1 cellular context compared by ENCODE assay signal in genomic region chr4:121380448-121381147, GRCh38.
TF ChIP-seq lines count a peak whose summit lies in the region.

QRFPR (minus strand) TSS chr4:121381018; CDS start chr4:121380647, 371 bp downstream.

TF ChIP-seq in HEK293, 187 proteins besides CTCF, POLR2A, EP300 and RAD21 (continued from another document and continues in another):
- TF ChIP-seq ZNF426 (tag by site-specific recombination; IDR thresholded peaks at IDR 0.05): no peak
- TF ChIP-seq, protein P1, sequence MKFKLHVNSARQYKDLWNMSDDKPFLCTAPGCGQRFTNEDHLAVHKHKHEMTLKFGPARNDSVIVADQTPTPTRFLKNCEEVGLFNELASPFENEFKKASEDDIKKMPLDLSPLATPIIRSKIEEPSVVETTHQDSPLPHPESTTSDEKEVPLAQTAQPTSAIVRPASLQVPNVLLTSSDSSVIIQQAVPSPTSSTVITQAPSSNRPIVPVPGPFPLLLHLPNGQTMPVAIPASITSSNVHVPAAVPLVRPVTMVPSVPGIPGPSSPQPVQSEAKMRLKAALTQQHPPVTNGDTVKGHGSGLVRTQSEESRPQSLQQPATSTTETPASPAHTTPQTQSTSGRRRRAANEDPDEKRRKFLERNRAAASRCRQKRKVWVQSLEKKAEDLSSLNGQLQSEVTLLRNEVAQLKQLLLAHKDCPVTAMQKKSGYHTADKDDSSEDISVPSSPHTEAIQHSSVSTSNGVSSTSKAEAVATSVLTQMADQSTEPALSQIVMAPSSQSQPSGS (tag by site-specific recombination; IDR thresholded peaks at IDR 0.05; ENCODE audit: low read depth): no peak
- TF ChIP-seq ZNF404 (tag by site-specific recombination; IDR thresholded peaks at IDR 0.05): no peak
- TF ChIP-seq TCF7L2 (IDR thresholded peaks at IDR 0.05; ENCODE audit: borderline replicate concordance, low read depth, low read length): no peak
- TF ChIP-seq ZNF292 (tag by site-specific recombination; IDR thresholded peaks at IDR 0.05; ENCODE audit: borderline replicate concordance, low read depth): no peak
- peak; percentile 62 for TF ChIP-seq KLF1 (tag by site-specific recombination; IDR thresholded peaks at IDR 0.05)
- TF ChIP-seq ZNF747 (tag by site-specific recombination; IDR thresholded peaks at IDR 0.05): no peak
- no peak for TF ChIP-seq ZSCAN16 (tag by site-specific recombination; IDR thresholded peaks at IDR 0.05)
- no peak for TF ChIP-seq ZNF654 (tag by site-specific recombination; IDR thresholded peaks at IDR 0.05; ENCODE audit: low read depth)
- TF ChIP-seq IKZF3 (tag by site-specific recombination; IDR thresholded peaks at IDR 0.05): no peak
- no peak for TF ChIP-seq ZNF239 (tag by site-specific recombination; IDR thresholded peaks at IDR 0.05)
- TF ChIP-seq, protein P2, sequence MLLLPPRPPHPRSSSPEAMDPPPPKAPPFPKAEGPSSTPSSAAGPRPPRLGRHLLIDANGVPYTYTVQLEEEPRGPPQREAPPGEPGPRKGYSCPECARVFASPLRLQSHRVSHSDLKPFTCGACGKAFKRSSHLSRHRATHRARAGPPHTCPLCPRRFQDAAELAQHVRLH (tag by site-specific recombination; IDR thresholded peaks at IDR 0.05): no peak
- TF ChIP-seq ZNF621 (tag by site-specific recombination; IDR thresholded peaks at IDR 0.05): no peak
- no peak for TF ChIP-seq ZNF146 (tag by site-specific recombination; IDR thresholded peaks at IDR 0.05)
- TF ChIP-seq, protein P3, sequence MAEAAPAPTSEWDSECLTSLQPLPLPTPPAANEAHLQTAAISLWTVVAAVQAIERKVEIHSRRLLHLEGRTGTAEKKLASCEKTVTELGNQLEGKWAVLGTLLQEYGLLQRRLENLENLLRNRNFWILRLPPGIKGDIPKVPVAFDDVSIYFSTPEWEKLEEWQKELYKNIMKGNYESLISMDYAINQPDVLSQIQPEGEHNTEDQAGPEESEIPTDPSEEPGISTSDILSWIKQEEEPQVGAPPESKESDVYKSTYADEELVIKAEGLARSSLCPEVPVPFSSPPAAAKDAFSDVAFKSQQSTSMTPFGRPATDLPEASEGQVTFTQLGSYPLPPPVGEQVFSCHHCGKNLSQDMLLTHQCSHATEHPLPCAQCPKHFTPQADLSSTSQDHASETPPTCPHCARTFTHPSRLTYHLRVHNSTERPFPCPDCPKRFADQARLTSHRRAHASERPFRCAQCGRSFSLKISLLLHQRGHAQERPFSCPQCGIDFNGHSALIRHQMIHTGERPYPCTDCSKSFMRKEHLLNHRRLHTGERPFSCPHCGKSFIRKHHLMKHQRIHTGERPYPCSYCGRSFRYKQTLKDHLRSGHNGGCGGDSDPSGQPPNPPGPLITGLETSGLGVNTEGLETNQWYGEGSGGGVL (tag by site-specific recombination; IDR thresholded peaks at IDR 0.05): peak; percentile 52; the same call in 1 of the 2 replicates
- TF ChIP-seq BCL11B (tag by site-specific recombination; IDR thresholded peaks at IDR 0.05; ENCODE audit: low read depth): no peak
- no peak for TF ChIP-seq WT1 (tag by site-specific recombination; IDR thresholded peaks at IDR 0.05)
- TF ChIP-seq, protein P4, sequence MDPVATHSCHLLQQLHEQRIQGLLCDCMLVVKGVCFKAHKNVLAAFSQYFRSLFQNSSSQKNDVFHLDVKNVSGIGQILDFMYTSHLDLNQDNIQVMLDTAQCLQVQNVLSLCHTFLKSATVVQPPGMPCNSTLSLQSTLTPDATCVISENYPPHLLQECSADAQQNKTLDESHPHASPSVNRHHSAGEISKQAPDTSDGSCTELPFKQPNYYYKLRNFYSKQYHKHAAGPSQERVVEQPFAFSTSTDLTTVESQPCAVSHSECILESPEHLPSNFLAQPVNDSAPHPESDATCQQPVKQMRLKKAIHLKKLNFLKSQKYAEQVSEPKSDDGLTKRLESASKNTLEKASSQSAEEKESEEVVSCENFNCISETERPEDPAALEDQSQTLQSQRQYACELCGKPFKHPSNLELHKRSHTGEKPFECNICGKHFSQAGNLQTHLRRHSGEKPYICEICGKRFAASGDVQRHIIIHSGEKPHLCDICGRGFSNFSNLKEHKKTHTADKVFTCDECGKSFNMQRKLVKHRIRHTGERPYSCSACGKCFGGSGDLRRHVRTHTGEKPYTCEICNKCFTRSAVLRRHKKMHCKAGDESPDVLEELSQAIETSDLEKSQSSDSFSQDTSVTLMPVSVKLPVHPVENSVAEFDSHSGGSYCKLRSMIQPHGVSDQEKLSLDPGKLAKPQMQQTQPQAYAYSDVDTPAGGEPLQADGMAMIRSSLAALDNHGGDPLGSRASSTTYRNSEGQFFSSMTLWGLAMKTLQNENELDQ (tag by site-specific recombination; IDR thresholded peaks at IDR 0.05; ENCODE audit: low read depth): no peak
- no peak for TF ChIP-seq ZNF670 (tag by site-specific recombination; IDR thresholded peaks at IDR 0.05; ENCODE audit: low read depth)
- no peak for TF ChIP-seq ZNF112 (tag by site-specific recombination; IDR thresholded peaks at IDR 0.05)
- 0 out of 2 replicates have a peak, but pooled peaks have one; percentile 10 for TF ChIP-seq ZNF280D (tag by site-specific recombination; IDR thresholded peaks at IDR 0.05)
- no peak for TF ChIP-seq ZNF16 (tag by site-specific recombination; IDR thresholded peaks at IDR 0.05; ENCODE audit: low read depth)
- TF ChIP-seq ZNF155 (tag by site-specific recombination; IDR thresholded peaks at IDR 0.05): no peak
- no peak for TF ChIP-seq HOXC10 (CRISPR knock-in tag; IDR thresholded peaks at IDR 0.05)
- TF ChIP-seq SCRT1 (tag by site-specific recombination; IDR thresholded peaks at IDR 0.05; ENCODE audit: borderline replicate concordance): no peak
- TF ChIP-seq ZSCAN23 (tag by site-specific recombination; IDR thresholded peaks at IDR 0.05): no peak
- TF ChIP-seq ZBTB48 (tag by site-specific recombination; IDR thresholded peaks at IDR 0.05): peak; percentile 94
- TF ChIP-seq ZNF449 (tag by site-specific recombination; IDR thresholded peaks at IDR 0.05): no peak; the same call in 1 of the 2 replicates
- TF ChIP-seq ZNF280C (tag by site-specific recombination; IDR thresholded peaks at IDR 0.05): no peak
- no peak for TF ChIP-seq ZNF221 (tag by site-specific recombination; IDR thresholded peaks at IDR 0.05; ENCODE audit: borderline replicate concordance)
- TF ChIP-seq YY2 (tag by site-specific recombination; IDR thresholded peaks at IDR 0.05): no peak
- no peak for TF ChIP-seq ZNF174 (tag by site-specific recombination; IDR thresholded peaks at IDR 0.05)
- TF ChIP-seq ZNF175 (tag by site-specific recombination; IDR thresholded peaks at IDR 0.05): no peak
- no peak for TF ChIP-seq OVOL3 (tag by site-specific recombination; IDR thresholded peaks at IDR 0.05)
- TF ChIP-seq ZNF274 (IDR thresholded peaks at IDR 0.05; ENCODE audit: low read length): no peak
- TF ChIP-seq ZNF274 (tag by site-specific recombination; IDR thresholded peaks at IDR 0.05; ENCODE audit: borderline replicate concordance): no peak
- TF ChIP-seq ZNF423 (tag by site-specific recombination; IDR thresholded peaks at IDR 0.05): no peak
- TF ChIP-seq ZNF354C (tag by site-specific recombination; IDR thresholded peaks at IDR 0.05; ENCODE audit: borderline replicate concordance, low read depth): no peak
- TF ChIP-seq PRDM6 (tag by site-specific recombination; IDR thresholded peaks at IDR 0.05): no peak
- no peak for TF ChIP-seq ZNF776 (tag by site-specific recombination; IDR thresholded peaks at IDR 0.05; ENCODE audit: borderline replicate concordance)
- no peak for TF ChIP-seq ZNF707 (tag by site-specific recombination; IDR thresholded peaks at IDR 0.05)
- 0 out of 2 replicates have a peak, but pooled peaks have one; percentile 8 for TF ChIP-seq ZNF76 (tag by site-specific recombination; IDR thresholded peaks at IDR 0.05; ENCODE audit: borderline replicate concordance, low read depth)
- TF ChIP-seq, protein P5, sequence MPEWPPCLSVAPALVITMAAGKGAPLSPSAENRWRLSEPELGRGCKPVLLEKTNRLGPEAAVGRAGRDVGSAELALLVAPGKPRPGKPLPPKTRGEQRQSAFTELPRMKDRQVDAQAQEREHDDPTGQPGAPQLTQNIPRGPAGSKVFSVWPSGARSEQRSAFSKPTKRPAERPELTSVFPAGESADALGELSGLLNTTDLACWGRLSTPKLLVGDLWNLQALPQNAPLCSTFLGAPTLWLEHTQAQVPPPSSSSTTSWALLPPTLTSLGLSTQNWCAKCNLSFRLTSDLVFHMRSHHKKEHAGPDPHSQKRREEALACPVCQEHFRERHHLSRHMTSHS (tag by site-specific recombination; IDR thresholded peaks at IDR 0.05): no peak
- TF ChIP-seq MYNN (tag by site-specific recombination; IDR thresholded peaks at IDR 0.05; ENCODE audit: borderline replicate concordance): no peak
- TF ChIP-seq ZNF664 (tag by site-specific recombination; IDR thresholded peaks at IDR 0.05): no peak
- no peak for TF ChIP-seq ZNF549 (tag by site-specific recombination; IDR thresholded peaks at IDR 0.05)
- TF ChIP-seq ZNF121 (tag by site-specific recombination; IDR thresholded peaks at IDR 0.05): no peak
- no peak for TF ChIP-seq ZNF510 (tag by site-specific recombination; IDR thresholded peaks at IDR 0.05; ENCODE audit: insufficient replicate concordance)
- no peak for TF ChIP-seq ZNF23 (tag by site-specific recombination; IDR thresholded peaks at IDR 0.05; ENCODE audit: borderline replicate concordance)
- TF ChIP-seq ZNF692 (tag by site-specific recombination; IDR thresholded peaks at IDR 0.05): 0 out of 2 replicates have a peak, but pooled peaks have one; percentile 43
